Comparison of ENCODE assay signal across 2 cellular contexts in the genomic region with DNA sequence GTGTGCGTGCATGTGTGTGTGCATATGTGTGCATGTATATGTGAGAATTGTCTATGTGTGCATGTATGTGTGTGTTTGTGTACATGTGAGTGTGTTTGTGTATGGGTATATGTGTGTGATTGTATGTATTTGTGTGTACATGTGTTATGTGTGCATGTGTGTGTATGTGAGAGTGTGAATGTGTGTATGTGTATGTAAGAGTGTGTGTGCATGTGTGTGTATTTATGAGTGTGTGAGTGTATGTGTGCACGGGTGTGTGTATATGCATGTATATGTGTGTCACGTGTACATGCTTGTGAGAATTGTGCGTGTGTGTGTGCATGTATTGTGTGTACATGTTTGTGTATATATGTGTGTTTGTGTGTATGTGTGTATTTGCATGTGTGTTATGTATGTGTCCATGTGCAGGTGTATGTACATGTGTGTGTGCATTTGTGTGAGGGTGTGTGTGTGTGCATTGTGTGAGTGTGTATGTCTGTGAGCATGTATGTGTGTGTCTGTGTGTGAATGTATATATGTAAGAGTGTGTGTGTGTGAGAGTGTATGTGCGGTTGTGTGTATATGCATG.
TF ChIP-seq lines count a peak whose summit lies in the region.

No MANE protein-coding gene starts in this region.

TF ChIP-seq in IMR-90, 13 proteins besides CTCF, POLR2A, EP300 and RAD21:
- no peak for TF ChIP-seq CEBPB (IDR thresholded peaks at IDR 0.05; ENCODE audit: low read depth, low read length)
- no peak for TF ChIP-seq CHD1 (IDR thresholded peaks at IDR 0.05; ENCODE audit: low read depth, low read length)
- TF ChIP-seq MAZ (IDR thresholded peaks at IDR 0.05; ENCODE audit: borderline replicate concordance, low read depth, low read length): no peak
- TF ChIP-seq RFX5 (IDR thresholded peaks at IDR 0.05; ENCODE audit: low read depth, low read length): no peak
- no peak for TF ChIP-seq SMC3 (IDR thresholded peaks at IDR 0.05; ENCODE audit: low read depth, low read length)
- no peak for TF ChIP-seq NFE2L2 (IDR thresholded peaks at IDR 0.05; ENCODE audit: low read depth, low read length)
- TF ChIP-seq MAFK (IDR thresholded peaks at IDR 0.05; ENCODE audit: low read depth, low read length): no peak
- no peak for TF ChIP-seq ELK1 (IDR thresholded peaks at IDR 0.05; ENCODE audit: borderline replicate concordance, low read depth, low read length)
- no peak for TF ChIP-seq MXI1 (IDR thresholded peaks at IDR 0.05; ENCODE audit: borderline replicate concordance, low read depth, low read length)
- no peak for TF ChIP-seq RCOR1 (IDR thresholded peaks at IDR 0.05; ENCODE audit: insufficient replicate concordance, low read length)
- no peak for TF ChIP-seq BHLHE40 (IDR thresholded peaks at IDR 0.05; ENCODE audit: low read depth, low read length)
- no peak for TF ChIP-seq USF2 (IDR thresholded peaks at IDR 0.05; ENCODE audit: low read depth, low read length)
- TF ChIP-seq FOS (IDR thresholded peaks at IDR 0.05; ENCODE audit: low read depth, low read length): no peak

TF ChIP-seq in K562, 482 proteins besides CTCF, POLR2A, EP300 and RAD21:
- no peak for TF ChIP-seq ZNF232 (CRISPR knock-in tag; IDR thresholded peaks at IDR 0.05)
- peak; percentile 7; the same call in 1 of the 2 replicates for TF ChIP-seq USF1 (CRISPR knock-in tag; IDR thresholded peaks at IDR 0.05)
- peak in 1 of 2 experiments; percentile 16; a peak in 1 of 4 replicates for TF ChIP-seq KDM1A (IDR thresholded peaks at IDR 0.05)
- TF ChIP-seq NR2C2 (CRISPR knock-in tag; IDR thresholded peaks at IDR 0.05): no peak
- TF ChIP-seq NR2C2 (tag; IDR thresholded peaks at IDR 0.05): no peak
- no peak for TF ChIP-seq RNF2 (IDR thresholded peaks at IDR 0.05)
- no peak for TF ChIP-seq MTA1 (IDR thresholded peaks at IDR 0.05; ENCODE audit: borderline replicate concordance)
